In the genomic region with DNA sequence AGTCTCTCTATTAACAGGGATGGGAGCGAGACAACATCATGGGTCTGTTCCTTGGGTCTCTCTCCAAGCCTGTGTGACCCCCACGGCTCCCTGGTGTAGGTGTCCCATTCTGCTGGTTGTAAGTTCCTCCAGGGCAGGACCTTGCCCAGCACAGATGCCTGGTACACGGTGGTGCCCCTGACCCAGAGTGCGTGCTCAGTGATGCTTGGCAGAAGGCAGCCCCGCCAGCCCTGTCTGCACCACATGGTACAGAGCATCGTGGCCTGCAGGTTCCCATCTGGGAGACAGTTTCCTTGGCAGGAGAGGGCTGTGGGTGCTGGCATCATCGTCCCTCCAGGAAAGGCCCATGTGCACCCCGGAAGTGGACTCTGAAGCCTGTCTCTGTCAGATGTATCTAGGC, we compare ENCODE assay signal across 33 cellular contexts.
"Had no signal": no experiment of that assay in that cellular context is flagged by ENCODE, and none has a peak within 500 bp of the region (broad histone marks: within the 10 kb centered on the region; RNA-seq: fewer than 3 reads in every experiment).

No MANE protein-coding gene starts in this region.

- H3K4me3 Mint-ChIP-seq: activated CD4-positive, alpha-beta memory T cell treated with anti-CD3 and anti-CD28 coated beads for 36 hours; activated CD4-positive, alpha-beta T cell treated with anti-CD3 and anti-CD28 coated beads for 36 hours; activated CD4-positive, alpha-beta T cell treated with anti-CD3 and anti-CD28 coated beads, Interleukin-2, amount 10 ng/mL, durations not matched to agents 24 days and 14 days; activated CD8-positive, alpha-beta memory T cell treated with anti-CD3 and anti-CD28 coated beads, Interleukin-2, amount 10 ng/mL, durations not matched to agents 7 days and 5 days; activated CD8-positive, alpha-beta T cell treated with anti-CD3 and anti-CD28 coated beads, Interleukin-2, amount 10 ng/mL, durations not matched to agents 7 days and 5 days; activated naive CD4-positive, alpha-beta T cell treated with anti-CD3 and anti-CD28 coated beads, Interleukin-2, amount 50 U/mL, for 24 hours; activated naive CD8-positive, alpha-beta T cell treated with anti-CD3 and anti-CD28 coated beads for 36 hours; activated naive CD8-positive, alpha-beta T cell treated with anti-CD3 and anti-CD28 coated beads, Interleukin-2, amount 50 U/mL, for 24 hours; activated T-cell treated with anti-CD3 and anti-CD28 coated beads, Interleukin-2, amount 50 U/mL, for 72 hours; brain; central memory CD8-positive, alpha-beta T cell; effector memory CD8-positive, alpha-beta T cell; T-helper 17 cell; T-helper 2 cell treated with Interferon-gamma antibody and Interleukin-4, amounts not matched to agents 5 μg/mL and 100 μg/mL, for 36 hours had no signal

- H3K9me3 Mint-ChIP-seq: activated CD4-positive, alpha-beta memory T cell treated with anti-CD3 and anti-CD28 coated beads for 36 hours; activated CD4-positive, alpha-beta T cell treated with anti-CD3 and anti-CD28 coated beads, Interleukin-2, amount 10 ng/mL, durations not matched to agents 24 days and 14 days; activated naive CD4-positive, alpha-beta T cell treated with anti-CD3 and anti-CD28 coated beads, Interleukin-2, amount 50 U/mL, for 24 hours; activated naive CD8-positive, alpha-beta T cell treated with anti-CD3 and anti-CD28 coated beads for 36 hours; activated naive CD8-positive, alpha-beta T cell treated with anti-CD3 and anti-CD28 coated beads, Interleukin-2, amount 50 U/mL, for 24 hours; activated T-cell treated with anti-CD3 and anti-CD28 coated beads, Interleukin-2, amount 50 U/mL, for 72 hours; brain; central memory CD8-positive, alpha-beta T cell; effector memory CD8-positive, alpha-beta T cell; T-helper 2 cell treated with Interferon-gamma antibody and Interleukin-4, amounts not matched to agents 5 μg/mL and 100 μg/mL, for 36 hours had no signal

- H3K27me3 Mint-ChIP-seq: activated CD4-positive, alpha-beta memory T cell treated with anti-CD3 and anti-CD28 coated beads for 36 hours; activated CD4-positive, alpha-beta T cell treated with anti-CD3 and anti-CD28 coated beads for 36 hours; activated CD4-positive, alpha-beta T cell treated with anti-CD3 and anti-CD28 coated beads, Interleukin-2, amount 10 ng/mL, durations not matched to agents 24 days and 14 days; activated naive CD4-positive, alpha-beta T cell treated with anti-CD3 and anti-CD28 coated beads, Interleukin-2, amount 50 U/mL, for 24 hours; activated naive CD8-positive, alpha-beta T cell treated with anti-CD3 and anti-CD28 coated beads for 36 hours; activated naive CD8-positive, alpha-beta T cell treated with anti-CD3 and anti-CD28 coated beads, Interleukin-2, amount 50 U/mL, for 24 hours had no signal

- H3K9me3 ChIP-seq: adrenal gland, ascending aorta, breast epithelium, esophagus muscularis mucosa, gastrocnemius medialis had no signal

- H3K27ac Mint-ChIP-seq: activated CD4-positive, alpha-beta memory T cell treated with anti-CD3 and anti-CD28 coated beads for 36 hours; activated CD4-positive, alpha-beta T cell treated with anti-CD3 and anti-CD28 coated beads for 36 hours; activated CD4-positive, alpha-beta T cell treated with anti-CD3 and anti-CD28 coated beads, Interleukin-2, amount 10 ng/mL, durations not matched to agents 24 days and 14 days; activated CD8-positive, alpha-beta memory T cell treated with anti-CD3 and anti-CD28 coated beads, Interleukin-2, amount 10 ng/mL, durations not matched to agents 7 days and 5 days; activated CD8-positive, alpha-beta T cell treated with anti-CD3 and anti-CD28 coated beads, Interleukin-2, amount 10 ng/mL, durations not matched to agents 7 days and 5 days; activated naive CD4-positive, alpha-beta T cell treated with anti-CD3 and anti-CD28 coated beads, Interleukin-2, amount 50 U/mL, for 24 hours; activated naive CD8-positive, alpha-beta T cell treated with anti-CD3 and anti-CD28 coated beads for 36 hours; activated naive CD8-positive, alpha-beta T cell treated with anti-CD3 and anti-CD28 coated beads, Interleukin-2, amount 50 U/mL, for 24 hours; activated T-cell treated with anti-CD3 and anti-CD28 coated beads, Interleukin-2, amount 50 U/mL, for 72 hours; effector memory CD8-positive, alpha-beta T cell; T-helper 17 cell; T-helper 2 cell treated with Interferon-gamma antibody and Interleukin-4, amounts not matched to agents 5 μg/mL and 100 μg/mL, for 36 hours had no signal

- H3K4me1 Mint-ChIP-seq: activated CD4-positive, alpha-beta T cell treated with anti-CD3 and anti-CD28 coated beads, Interleukin-2, amount 10 ng/mL, durations not matched to agents 24 days and 14 days; activated CD8-positive, alpha-beta memory T cell treated with anti-CD3 and anti-CD28 coated beads, Interleukin-2, amount 10 ng/mL, durations not matched to agents 7 days and 5 days; activated naive CD4-positive, alpha-beta T cell treated with anti-CD3 and anti-CD28 coated beads, Interleukin-2, amount 50 U/mL, for 24 hours; activated naive CD8-positive, alpha-beta T cell treated with anti-CD3 and anti-CD28 coated beads for 36 hours; activated naive CD8-positive, alpha-beta T cell treated with anti-CD3 and anti-CD28 coated beads, Interleukin-2, amount 50 U/mL, for 24 hours; central memory CD8-positive, alpha-beta T cell had no signal

- H3K36me3 ChIP-seq: adrenal gland, ascending aorta, breast epithelium, gastrocnemius medialis had no signal

- H3K4me3 ChIP-seq: adrenal gland, ascending aorta, breast epithelium, esophagus muscularis mucosa, gastrocnemius medialis had no signal

- H3K36me3 Mint-ChIP-seq: activated CD4-positive, alpha-beta memory T cell treated with anti-CD3 and anti-CD28 coated beads for 36 hours; activated CD8-positive, alpha-beta memory T cell treated with anti-CD3 and anti-CD28 coated beads, Interleukin-2, amount 10 ng/mL, durations not matched to agents 7 days and 5 days; activated naive CD4-positive, alpha-beta T cell treated with anti-CD3 and anti-CD28 coated beads, Interleukin-2, amount 50 U/mL, for 24 hours; activated naive CD8-positive, alpha-beta T cell treated with anti-CD3 and anti-CD28 coated beads for 36 hours; brain had no signal

- H3K27ac ChIP-seq: adrenal gland, ascending aorta, breast epithelium, esophagus muscularis mucosa, foreskin keratinocyte, gastrocnemius medialis had no signal

- H3K27me3 ChIP-seq: adrenal gland, ascending aorta, breast epithelium, esophagus muscularis mucosa, foreskin keratinocyte, gastrocnemius medialis had no signal

- H3K4me1 ChIP-seq: adrenal gland, breast epithelium, foreskin keratinocyte had no signal

- DNase-seq: activated CD4-positive, alpha-beta memory T cell treated with anti-CD3 and anti-CD28 coated beads for 36 hours; activated CD4-positive, alpha-beta T cell treated with anti-CD3 and anti-CD28 coated beads for 36 hours; activated CD4-positive, alpha-beta T cell treated with anti-CD3 and anti-CD28 coated beads, Interleukin-2, amount 10 ng/mL, durations not matched to agents 24 days and 14 days; activated CD4-positive, CD25-positive, alpha-beta regulatory T cell; activated CD4-positive, CD25-positive, alpha-beta regulatory T cell treated with anti-CD3 and anti-CD28 coated beads, Interleukin-2, amount 50 U/mL, for 72 hours; activated CD8-positive, alpha-beta memory T cell treated with anti-CD3 and anti-CD28 coated beads, Interleukin-2, amount 10 ng/mL, durations not matched to agents 7 days and 5 days; activated CD8-positive, alpha-beta memory T cell treated with anti-CD3 and anti-CD28 coated beads, Interleukin-2, amount 50 U/mL, for 4 hours; activated CD8-positive, alpha-beta T cell treated with anti-CD3 and anti-CD28 coated beads, Interleukin-2, amount 10 ng/mL, durations not matched to agents 7 days and 5 days; activated gamma-delta T cell; activated naive CD4-positive, alpha-beta T cell; activated naive CD8-positive, alpha-beta T cell treated with anti-CD3 and anti-CD28 coated beads for 36 hours; activated naive CD8-positive, alpha-beta T cell treated with anti-CD3 and anti-CD28 coated beads, Interleukin-2, amount 50 U/mL, for 24 hours; activated T-cell treated with anti-CD3 and anti-CD28 coated beads, Interleukin-2, amount 50 U/mL, for 1 hour; activated T-cell treated with anti-CD3 and anti-CD28 coated beads, Interleukin-2, amount 50 U/mL, for 72 hours; adrenal gland; amygdala; cortex of kidney; dermis blood vessel endothelial cell; effector CD4-positive, alpha-beta T cell; effector memory CD8-positive, alpha-beta T cell; erythroblast; foreskin keratinocyte; gastrocnemius medialis; glutamatergic neuron; T-helper 1 cell; T-helper 17 cell had no signal
